22 cellular contexts compared by ENCODE assay signal in the genomic region with DNA sequence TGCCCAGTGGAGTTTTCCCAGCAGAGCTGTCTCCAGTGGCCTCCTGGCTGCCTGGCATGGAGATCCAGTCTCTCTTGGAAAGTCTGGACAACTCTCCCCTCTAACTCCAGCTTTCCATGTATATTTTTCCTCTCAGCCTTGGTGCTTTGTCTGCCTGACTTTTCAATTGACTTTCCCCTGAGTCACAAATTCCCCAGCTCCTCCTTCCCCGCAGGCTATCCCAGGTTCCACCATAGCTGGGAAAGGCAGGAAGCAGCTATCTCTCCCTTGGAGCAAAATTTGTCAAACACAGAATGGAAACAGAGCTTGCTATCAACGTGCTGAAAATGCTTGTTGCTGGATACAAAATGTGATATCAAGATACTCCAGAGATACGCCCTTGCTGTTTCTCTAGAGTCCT.
DNase-seq lines count a peak whose midpoint lies in the region; ATAC-seq and TF ChIP-seq lines count a peak whose summit lies in the region.
"Had no signal": no experiment of that assay in that cellular context is flagged by ENCODE, and none has a peak within 500 bp of the region (broad histone marks: within the 10 kb centered on the region; RNA-seq: fewer than 3 reads in every experiment).

No MANE protein-coding gene starts in this region.

- 34% methylated on average over 3 of the region's 3 CpGs for WGBS in smooth muscle cell (ENCODE audit: low lambda C conversion rate)

- peak; percentile 20 for DNase-seq in left cardiac atrium
- DNase-seq in cardiac septum (ENCODE audit: low spot score), result no peak
- peak; percentile 30 to 43 for DNase-seq in SJSA1 (ENCODE audit: low read depth in 1 of 2, low spot score in 2 of 2)
- DNase-seq in fibroblast of lung (ENCODE audit: low read depth in 2 of 2), result peak in 1 of 2 donors; percentile 47
- no peak for DNase-seq in smooth muscle cell (lab: John Stamatoyannopoulos, UW; ENCODE audit: unreplicated experiment)
- no peak for DNase-seq in stimulated activated CD4-positive, alpha-beta T cell treated with anti-CD3 and anti-CD28 coated beads, Interleukin-4, amount 100 ng/mL, for 4 hours
- no peak for DNase-seq in cerebellar cortex (ENCODE audit: low spot score)
- DNase-seq in uterus, result no peak
- DNase-seq: activated CD4-positive, alpha-beta T cell treated with anti-CD3 and anti-CD28 coated beads, Interleukin-2, amount 10 ng/mL, durations not matched to agents 24 days and 14 days; activated naive CD8-positive, alpha-beta T cell treated with anti-CD3 and anti-CD28 coated beads, Interleukin-2, amount 50 U/mL, for 24 hours; central memory CD4-positive, alpha-beta T cell; DMS 273 treated with DMSO at 0.1 percent for 48 hours; effector CD4-positive, alpha-beta T cell; KBM-7; natural killer cell; NCI-H2029 treated with DMSO at 0.1 percent for 48 hours; NCI-H446; NK-92 treated with Interleukin-12 subunit alpha and Interleukin-12 subunit beta, amount 100 ng/mL, for 24 hours; stimulated activated CD4-positive, alpha-beta T cell treated with anti-CD3 and anti-CD28 coated beads, Interleukin-4, amount 100 ng/mL, for 1 hour; stomach had no signal

- TF ChIP-seq CTCF in fibroblast of lung (conservative IDR thresholded peaks at IDR 0.05 in 1 of 2, IDR thresholded peaks at IDR 0.05 in 1 of 2; ENCODE audit: low read depth in 1 of 2, low read length in 2 of 2) (no peak), smooth muscle cell (IDR thresholded peaks at IDR 0.05; ENCODE audit: borderline replicate concordance, insufficient read depth, poor library complexity, severe bottlenecking) (no peak), uterus (IDR thresholded peaks at IDR 0.05) (no peak)

- no peaks in the 10 kb centered on the region for H3K36me3 ChIP-seq in SJSA1
- no peaks in the 10 kb centered on the region for H3K36me3 ChIP-seq in fibroblast of lung (ENCODE audit: control insufficient read depth, insufficient read depth, low read length)
- no peaks in the 10 kb centered on the region for H3K36me3 ChIP-seq in smooth muscle cell (ENCODE audit: low read depth)
- no peaks in the 10 kb centered on the region for H3K36me3 ChIP-seq in uterus
- H3K36me3 ChIP-seq: BLaER1 treated with 17β-estradiol and CSF1 and Interleukin-3, amounts not matched to agents 10 nM and 100 nM; stomach had no signal

- H3K27me3 ChIP-seq in SJSA1 (replicated peaks), result no peaks in the 10 kb centered on the region
- H3K27me3 ChIP-seq in fibroblast of lung (ENCODE audit: control insufficient read depth, insufficient read depth, low read length), result no peaks in the 10 kb centered on the region
- no peaks in the 10 kb centered on the region for H3K27me3 ChIP-seq in smooth muscle cell (ENCODE audit: low read depth)
- no peaks in the 10 kb centered on the region for H3K27me3 ChIP-seq in uterus
- H3K27me3 ChIP-seq: BLaER1 treated with 17β-estradiol and CSF1 and Interleukin-3, amounts not matched to agents 10 nM and 100 nM; stomach had no signal

- H3K4me1 ChIP-seq in SJSA1 (replicated peaks) (peaks cover 38% of the 10 kb centered on the region), fibroblast of lung (ENCODE audit: control insufficient read depth, extremely low read depth, insufficient read depth, low read length) (peaks cover 7% of the 10 kb centered on the region), smooth muscle cell (ENCODE audit: low read depth) (no peaks in the 10 kb centered on the region), uterus (peaks cover 0 to 7% of the 10 kb centered on the region in 2 donors)
- H3K4me1 ChIP-seq: BLaER1 treated with 17β-estradiol and CSF1 and Interleukin-3, amounts not matched to agents 10 nM and 100 nM; stomach had no signal

- no peak overlapping the region for H3K4me3 ChIP-seq in SJSA1
- no peak overlapping the region for H3K4me3 ChIP-seq in fibroblast of lung (replicated peaks in 1 of 4; ENCODE audit: control extremely low read depth in 1 of 4, insufficient read depth in 1 of 4, low read depth in 3 of 4, low read length in 4 of 4)
- H3K4me3 ChIP-seq in smooth muscle cell, result no peak overlapping the region
- H3K4me3 ChIP-seq in uterus, result no peak overlapping the region
- H3K4me3 ChIP-seq: BLaER1 treated with 17β-estradiol and CSF1 and Interleukin-3, amounts not matched to agents 10 nM and 100 nM; skin epidermis; stomach had no signal

- H3K9me3 ChIP-seq in SJSA1 (replicated peaks), result no peaks in the 10 kb centered on the region
- no peaks in the 10 kb centered on the region for H3K9me3 ChIP-seq in fibroblast of lung (ENCODE audit: control insufficient read depth, insufficient read depth, low read depth, low read length)
- H3K9me3 ChIP-seq in smooth muscle cell (replicated peaks; ENCODE audit: low read depth), result no peaks in the 10 kb centered on the region
- no peaks in the 10 kb centered on the region for H3K9me3 ChIP-seq in uterus
- H3K9me3 ChIP-seq: BLaER1 treated with 17β-estradiol and CSF1 and Interleukin-3, amounts not matched to agents 10 nM and 100 nM; stomach had no signal

- no peak for ATAC-seq in left cardiac atrium
- ATAC-seq: activated naive CD8-positive, alpha-beta T cell treated with anti-CD3 and anti-CD28 coated beads, Interleukin-2, amount 50 U/mL, for 24 hours; natural killer cell had no signal

- H4K20me1 ChIP-seq in fibroblast of lung (ENCODE audit: control insufficient read depth, extremely low read depth, insufficient read depth, low read length) (no peaks in the 10 kb centered on the region), smooth muscle cell (ENCODE audit: low read depth) (no peaks in the 10 kb centered on the region)
- H4K20me1 ChIP-seq: BLaER1 treated with 17β-estradiol and CSF1 and Interleukin-3, amounts not matched to agents 10 nM and 100 nM had no signal

- no peak for TF ChIP-seq POLR2A in uterus (IDR thresholded peaks at IDR 0.05)

- no peaks in the 10 kb centered on the region for H3F3A ChIP-seq in smooth muscle cell (ENCODE audit: low read depth)

- H3K79me2 ChIP-seq in fibroblast of lung (ENCODE audit: control insufficient read depth, insufficient read depth, low read length) (no peaks in the 10 kb centered on the region), smooth muscle cell (ENCODE audit: low read depth) (no peaks in the 10 kb centered on the region)

- intact Hi-C loops in left cardiac atrium (cut with DNase I) (loop anchor here (2.0 to 10.0 kb wide), 3 partner anchors 68 to 548 kb away; no protein-coding TSS in a partner anchor), cardiac septum (cut with DNase I) (loop anchor here (10.0 kb wide), 2 partner anchors 488 to 558 kb away; no protein-coding TSS in a partner anchor), uterus (cut with DNase I; ENCODE audit: low total_unique reads) (no loop called here)

- H2AFZ ChIP-seq in fibroblast of lung (ENCODE audit: low read length) (peak overlapping the region; percentile 34), smooth muscle cell (ENCODE audit: low read depth) (peak overlapping the region; percentile 28)

- H3K27ac ChIP-seq in SJSA1 (peak overlapping the region; percentile 59), fibroblast of lung (ENCODE audit: insufficient read depth, low read length) (no peak overlapping the region), smooth muscle cell (ENCODE audit: low read depth) (peak overlapping the region; percentile 48), uterus (no peak overlapping the region)
- H3K27ac ChIP-seq: BLaER1 treated with 17β-estradiol and CSF1 and Interleukin-3, amounts not matched to agents 10 nM and 100 nM; skin epidermis; stomach had no signal

- H3K9ac ChIP-seq in fibroblast of lung (ENCODE audit: insufficient read depth, low read length) (no peak overlapping the region), smooth muscle cell (ENCODE audit: low read depth) (peak overlapping the region; percentile 11)
- H3K9ac ChIP-seq: BLaER1 treated with 17β-estradiol and CSF1 and Interleukin-3, amounts not matched to agents 10 nM and 100 nM had no signal

- no peak overlapping the region for H3K4me2 ChIP-seq in fibroblast of lung (ENCODE audit: extremely low read depth, insufficient read depth, low read length)
- H3K4me2 ChIP-seq in smooth muscle cell, result no peak overlapping the region
- H3K4me2 ChIP-seq: BLaER1 treated with 17β-estradiol and CSF1 and Interleukin-3, amounts not matched to agents 10 nM and 100 nM had no signal

Comparison
In these comparisons a context has a peak if more than half of its experiments do, and no peak if none do; other contexts are left out.
1. DNase-seq: peak in left cardiac atrium (single experiment) and SJSA1 (2 of 2); none in cardiac septum (single experiment), smooth muscle cell (single experiment), stimulated activated CD4-positive, alpha-beta T cell treated with anti-CD3 and anti-CD28 coated beads, Interleukin-4, amount 100 ng/mL, for 4 hours (0 of 2), cerebellar cortex (single experiment) and uterus (0 of 2).
2. H3K27ac ChIP-seq: peak in SJSA1 (single experiment) and smooth muscle cell (single experiment); none in fibroblast of lung (single experiment) and uterus (0 of 2).